28 cellular contexts compared by ENCODE assay signal in the genomic region with DNA sequence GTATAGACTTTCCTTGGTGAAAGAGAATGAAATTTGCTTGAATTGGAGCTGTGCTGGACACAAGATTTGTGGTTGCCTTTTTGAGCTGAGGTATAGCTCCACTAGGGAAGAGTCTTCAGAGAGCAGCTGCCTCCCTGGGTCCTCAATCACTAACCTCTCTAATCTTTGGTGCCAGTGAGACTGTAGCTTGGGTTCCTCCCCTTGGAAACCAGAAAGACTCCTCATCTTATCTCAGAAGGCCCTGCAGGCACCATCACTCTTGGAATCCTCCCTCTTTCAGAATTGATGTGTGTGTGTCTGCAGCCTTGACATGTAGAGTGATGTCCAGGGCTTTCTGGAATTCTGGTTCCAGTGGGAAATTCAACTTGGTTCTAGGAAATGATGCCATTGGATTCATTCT.
"Had no signal": no experiment of that assay in that cellular context is flagged by ENCODE, and none has a peak within 500 bp of the region (broad histone marks: within the 10 kb centered on the region; RNA-seq: fewer than 3 reads in every experiment).

No MANE protein-coding gene starts in this region.

- H3K27me3 Mint-ChIP-seq: activated CD4-positive, alpha-beta T cell treated with anti-CD3 and anti-CD28 coated beads, Interleukin-2, amount 10 ng/mL, durations not matched to agents 7 days and 5 days had no signal

- H3K4me1 Mint-ChIP-seq: activated CD4-positive, alpha-beta T cell treated with anti-CD3 and anti-CD28 coated beads, Interleukin-2, amount 10 ng/mL, durations not matched to agents 7 days and 5 days; activated CD8-positive, alpha-beta memory T cell treated with anti-CD3 and anti-CD28 coated beads, Interleukin-2, amount 10 ng/mL, durations not matched to agents 7 days and 5 days; activated naive CD4-positive, alpha-beta T cell treated with anti-CD3 and anti-CD28 coated beads, Interleukin-2, amount 10 ng/mL, durations not matched to agents 7 days and 5 days; activated naive CD8-positive, alpha-beta T cell treated with anti-CD3 and anti-CD28 coated beads, Interleukin-2, amount 50 U/mL, for 24 hours; immature natural killer cell; stimulated activated effector memory CD8-positive, alpha-beta T cell treated with anti-CD3 and anti-CD28 coated beads, Interleukin-12 subunit alpha, Interleukin-12 subunit beta, amount 100 ng/mL, for 72 hours had no signal

- ATAC-seq: activated CD4-positive, CD25-positive, alpha-beta regulatory T cell treated with anti-CD3 and anti-CD28 coated beads, Interleukin-2, amount 50 U/mL, for 24 hours; activated CD8-positive, alpha-beta memory T cell treated with anti-CD3 and anti-CD28 coated beads, Interleukin-2, amount 10 ng/mL, durations not matched to agents 7 days and 5 days; activated CD8-positive, alpha-beta T cell treated with anti-CD3 and anti-CD28 coated beads for 36 hours; activated naive CD8-positive, alpha-beta T cell treated with anti-CD3 and anti-CD28 coated beads, Interleukin-2, amount 50 U/mL, for 24 hours; body of pancreas; esophagus mucosa; left lung; naive thymus-derived CD8-positive, alpha-beta T cell; right cardiac atrium had no signal

- H3K4me3 Mint-ChIP-seq: activated CD4-positive, alpha-beta T cell treated with anti-CD3 and anti-CD28 coated beads, Interleukin-2, amount 10 ng/mL, durations not matched to agents 7 days and 5 days; activated CD8-positive, alpha-beta memory T cell treated with anti-CD3 and anti-CD28 coated beads, Interleukin-2, amount 10 ng/mL, durations not matched to agents 7 days and 5 days; activated CD8-positive, alpha-beta T cell treated with anti-CD3 and anti-CD28 coated beads for 36 hours; activated naive CD4-positive, alpha-beta T cell treated with anti-CD3 and anti-CD28 coated beads, Interleukin-2, amount 10 ng/mL, durations not matched to agents 7 days and 5 days; activated naive CD8-positive, alpha-beta T cell treated with anti-CD3 and anti-CD28 coated beads, Interleukin-2, amount 50 U/mL, for 24 hours; immature natural killer cell; naive thymus-derived CD8-positive, alpha-beta T cell; stimulated activated effector memory CD8-positive, alpha-beta T cell treated with anti-CD3 and anti-CD28 coated beads, Interleukin-12 subunit alpha, Interleukin-12 subunit beta, amount 100 ng/mL, for 72 hours had no signal

- H3K79me2 ChIP-seq: parathyroid adenoma had no signal

- H2AFZ ChIP-seq: parathyroid adenoma had no signal

- H3K36me3 ChIP-seq: left lung, stomach, suprapubic skin, tibial nerve had no signal

- H3K36me3 Mint-ChIP-seq: activated CD8-positive, alpha-beta memory T cell treated with anti-CD3 and anti-CD28 coated beads, Interleukin-2, amount 10 ng/mL, durations not matched to agents 7 days and 5 days; activated naive CD4-positive, alpha-beta T cell treated with anti-CD3 and anti-CD28 coated beads, Interleukin-2, amount 10 ng/mL, durations not matched to agents 7 days and 5 days; immature natural killer cell; naive thymus-derived CD8-positive, alpha-beta T cell; stimulated activated effector memory CD8-positive, alpha-beta T cell treated with anti-CD3 and anti-CD28 coated beads, Interleukin-12 subunit alpha, Interleukin-12 subunit beta, amount 100 ng/mL, for 72 hours had no signal

- H3K27me3 ChIP-seq: body of pancreas, left lung, stomach, suprapubic skin, tibial nerve had no signal

- H3K9me3 Mint-ChIP-seq: activated CD4-positive, alpha-beta T cell treated with anti-CD3 and anti-CD28 coated beads, Interleukin-2, amount 10 ng/mL, durations not matched to agents 7 days and 5 days; activated CD8-positive, alpha-beta T cell treated with anti-CD3 and anti-CD28 coated beads for 36 hours; activated naive CD4-positive, alpha-beta T cell treated with anti-CD3 and anti-CD28 coated beads, Interleukin-2, amount 10 ng/mL, durations not matched to agents 7 days and 5 days; activated naive CD8-positive, alpha-beta T cell treated with anti-CD3 and anti-CD28 coated beads, Interleukin-2, amount 50 U/mL, for 24 hours; immature natural killer cell; stimulated activated effector memory CD8-positive, alpha-beta T cell treated with anti-CD3 and anti-CD28 coated beads, Interleukin-12 subunit alpha, Interleukin-12 subunit beta, amount 100 ng/mL, for 72 hours had no signal

- H3K4me1 ChIP-seq: parathyroid adenoma, suprapubic skin had no signal

- H3K27ac ChIP-seq: left lung, parathyroid adenoma, stomach, suprapubic skin, tibial nerve had no signal

- H3K9me3 ChIP-seq: body of pancreas, left lung, stomach, suprapubic skin, tibial nerve had no signal

- H3K4me3 ChIP-seq: body of pancreas, left lung, lung, stomach, suprapubic skin, tibial nerve had no signal

- H3K27ac Mint-ChIP-seq: activated CD4-positive, alpha-beta T cell treated with anti-CD3 and anti-CD28 coated beads, Interleukin-2, amount 10 ng/mL, durations not matched to agents 7 days and 5 days; activated CD8-positive, alpha-beta memory T cell treated with anti-CD3 and anti-CD28 coated beads, Interleukin-2, amount 10 ng/mL, durations not matched to agents 7 days and 5 days; activated CD8-positive, alpha-beta T cell treated with anti-CD3 and anti-CD28 coated beads for 36 hours; activated naive CD4-positive, alpha-beta T cell treated with anti-CD3 and anti-CD28 coated beads, Interleukin-2, amount 10 ng/mL, durations not matched to agents 7 days and 5 days; activated naive CD8-positive, alpha-beta T cell treated with anti-CD3 and anti-CD28 coated beads, Interleukin-2, amount 50 U/mL, for 24 hours; immature natural killer cell; naive thymus-derived CD8-positive, alpha-beta T cell; stimulated activated effector memory CD8-positive, alpha-beta T cell treated with anti-CD3 and anti-CD28 coated beads, Interleukin-12 subunit alpha, Interleukin-12 subunit beta, amount 100 ng/mL, for 72 hours had no signal

- DNase-seq: activated CD4-positive, alpha-beta T cell treated with anti-CD3 and anti-CD28 coated beads, Interleukin-2, amount 10 ng/mL, durations not matched to agents 7 days and 5 days; activated CD8-positive, alpha-beta memory T cell treated with anti-CD3 and anti-CD28 coated beads, Interleukin-2, amount 10 ng/mL, durations not matched to agents 7 days and 5 days; activated CD8-positive, alpha-beta T cell treated with anti-CD3 and anti-CD28 coated beads for 36 hours; activated effector memory CD4-positive, alpha-beta T cell treated with anti-CD3 and anti-CD28 coated beads, Interleukin-2, amount 50 U/mL, for 16 hours; activated naive CD4-positive, alpha-beta T cell treated with anti-CD3 and anti-CD28 coated beads, Interleukin-2, amount 10 ng/mL, durations not matched to agents 7 days and 5 days; activated naive CD8-positive, alpha-beta T cell treated with anti-CD3 and anti-CD28 coated beads, Interleukin-2, amount 50 U/mL, for 24 hours; activated T-cell treated with anti-CD3 and anti-CD28 coated beads for 4 hours; anterior cingulate cortex; central memory CD4-positive, alpha-beta T cell; dermis blood vessel endothelial cell; effector memory CD4-positive, alpha-beta T cell; foreskin melanocyte; immature natural killer cell; kidney glomerular epithelial cell; left lung; naive thymus-derived CD8-positive, alpha-beta T cell; right cardiac atrium; stimulated activated CD4-positive, alpha-beta T cell treated with anti-CD3 and anti-CD28 coated beads, Interleukin-12 subunit alpha, Interleukin-12 subunit beta, amount 100 ng/mL, for 4 hours; stimulated activated CD4-positive, alpha-beta T cell treated with anti-CD3 and anti-CD28 coated beads, Interleukin-1b, Interleukin-23, amount 100 ng/mL, for 48 hours; stomach had no signal
